In genomic region chr16:69534720-69535119, GRCh38 we compare ENCODE assay signal across 19 cellular contexts.
"Had no signal": no experiment of that assay in that cellular context is flagged by ENCODE, and none has a peak within 500 bp of the region (broad histone marks: within the 10 kb centered on the region; RNA-seq: fewer than 3 reads in every experiment).

No MANE protein-coding gene starts in this region.

- H3K27ac ChIP-seq: brain microvascular endothelial cell, colonic mucosa, esophagus squamous epithelium, suprapubic skin, transverse colon, uterus, WERI-Rb-1 had no signal

- H3K36me3 ChIP-seq: brain microvascular endothelial cell, colonic mucosa, esophagus squamous epithelium, suprapubic skin, transverse colon, uterus, WERI-Rb-1 had no signal

- H3K27me3 ChIP-seq: brain microvascular endothelial cell, colonic mucosa, esophagus squamous epithelium, suprapubic skin, transverse colon, uterus had no signal

- ATAC-seq: activated T-helper 17 cell treated with anti-CD3 and anti-CD28 coated beads, Interleukin-2, amount 50 U/mL, for 72 hours; left cardiac atrium; stimulated activated naive CD8-positive, alpha-beta T cell treated with anti-CD3 and anti-CD28 coated beads, Interleukin-15, Interleukin-2, amounts not matched to agents 100 U/mL and 50 U/mL, for 24 hours had no signal

- H3K4me1 ChIP-seq: uterus had no signal

- DNase-seq: activated CD4-positive, alpha-beta memory T cell treated with anti-CD3 and anti-CD28 coated beads for 36 hours; activated naive CD4-positive, alpha-beta T cell; activated naive CD8-positive, alpha-beta T cell treated with anti-CD3 and anti-CD28 coated beads, Interleukin-2, amount 10 ng/mL, durations not matched to agents 7 days and 5 days; activated T-cell treated with anti-CD3 and anti-CD28 coated beads, Interleukin-2, amount 50 U/mL, for 1 hour; anterior cingulate cortex; central memory CD4-positive, alpha-beta T cell; colonic mucosa; esophagus squamous epithelium; left cardiac atrium; midbrain; posterior cingulate gyrus; retina; stimulated activated naive CD8-positive, alpha-beta T cell treated with anti-CD3 and anti-CD28 coated beads, Interleukin-15, Interleukin-2, amounts not matched to agents 100 U/mL and 50 U/mL, for 24 hours; transverse colon; uterus; WERI-Rb-1 had no signal

- H3K9me3 ChIP-seq: colonic mucosa, esophagus squamous epithelium, suprapubic skin, transverse colon, uterus had no signal

- H3K4me3 ChIP-seq: colonic mucosa, esophagus squamous epithelium, suprapubic skin, transverse colon, uterus had no signal
